Comparison of ENCODE assay signal across 7 cellular contexts in the genomic region with DNA sequence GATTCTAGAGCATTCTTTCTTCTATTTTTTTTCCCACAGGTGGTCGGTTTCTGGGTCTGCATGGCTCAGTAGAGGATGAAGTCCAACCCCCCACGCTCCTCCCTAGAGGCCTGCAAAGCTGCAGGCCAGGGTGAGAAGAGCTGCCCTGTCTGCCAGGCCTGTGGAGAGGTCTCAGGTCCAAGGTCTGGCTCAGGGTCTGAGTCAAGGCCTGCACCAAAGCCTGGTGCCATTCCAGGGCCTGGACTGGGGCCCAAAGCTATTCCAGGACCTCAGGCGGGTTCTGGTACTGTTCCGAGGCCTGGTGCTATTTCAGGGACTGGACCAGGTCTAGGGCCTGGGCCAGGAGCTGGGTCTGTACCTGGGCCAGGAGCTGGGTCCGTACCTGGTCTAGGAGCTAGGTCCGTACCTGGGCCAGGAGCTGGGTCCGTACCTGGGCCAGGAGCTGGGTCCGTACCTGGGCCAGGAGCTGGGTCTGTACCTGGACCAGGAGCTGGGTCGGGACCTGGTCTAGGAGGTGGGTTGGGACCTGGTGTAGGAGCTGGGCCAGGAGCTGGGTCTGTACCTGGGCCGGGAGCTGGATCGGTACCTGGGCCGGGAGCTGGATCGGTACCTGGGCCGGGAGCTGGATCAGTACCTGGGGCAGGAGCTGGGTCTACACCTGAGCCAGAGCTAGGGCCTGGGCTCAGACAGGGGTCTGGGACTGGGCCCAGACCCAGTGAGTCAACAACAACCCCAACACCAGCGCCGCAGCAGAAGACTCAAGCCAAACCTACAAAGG. TPM values are rescaled to one million over a fixed set of nuclear protein-coding genes. Genes with fewer than 3 reads are reported as not detected.
"Had no signal": no experiment of that assay in that cellular context is flagged by ENCODE, and none has a peak within 500 bp of the region (broad histone marks: within the 10 kb centered on the region; RNA-seq: fewer than 3 reads in every experiment).

No MANE protein-coding gene starts in this region.

- H2AFZ ChIP-seq: GM23338 had no signal

- DNase-seq: H9, HCEC 1CT, KBM-7 had no signal

- FAIRE-seq: H1, H54, HTR-8/SVneo had no signal

- H3K4me3 ChIP-seq: GM23338 had no signal

- H3K4me2 ChIP-seq: GM23338 had no signal

- ATAC-seq: GM23338 had no signal

RNA-seq across cellular contexts. Expression of a gene that starts 3.4 kb away (rescaled TPM):
- total RNA-seq: GM23338, H1 had no signal
